ENCODE assay signal across 28 cellular contexts in the genomic region with DNA sequence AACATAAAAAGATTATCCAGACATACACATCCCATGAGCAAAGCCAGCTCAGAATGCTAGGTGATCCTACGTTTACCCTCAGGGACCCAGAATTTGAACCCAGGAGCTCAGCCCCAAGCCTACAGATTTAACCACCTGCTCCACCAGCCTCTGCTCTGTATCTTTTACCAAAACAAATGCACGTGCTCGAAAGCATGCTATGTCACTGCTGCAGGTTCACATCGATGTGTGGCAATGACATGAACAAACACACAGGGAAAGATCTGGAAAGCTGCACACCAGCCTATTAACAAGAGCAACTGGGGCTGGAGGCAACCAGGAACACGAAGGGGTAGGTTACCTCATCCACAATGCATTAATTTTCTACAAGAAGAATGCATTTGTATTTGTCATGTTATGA. TPM values are rescaled to one million over a fixed set of nuclear protein-coding genes. Genes with fewer than 3 reads are reported as not detected.
DNase-seq lines count a peak whose midpoint lies in the region; ATAC-seq and TF ChIP-seq lines count a peak whose summit lies in the region.
"Had no signal": no experiment of that assay in that cellular context is flagged by ENCODE, and none has a peak within 500 bp of the region (broad histone marks: within the 10 kb centered on the region; RNA-seq: fewer than 3 reads in every experiment).

No MANE protein-coding gene starts in this region.

- peak overlapping the region; percentile 43 for H3K4me3 Mint-ChIP-seq in T-helper 17 cell
- no peak overlapping the region for H3K4me3 Mint-ChIP-seq in type B pancreatic cell
- H3K4me3 Mint-ChIP-seq: activated T-cell treated with anti-CD3 and anti-CD28 coated beads, Interleukin-2, amount 50 U/mL, for 24 hours; H9 had no signal

- ATAC-seq in T-helper 17 cell (no peak), GM19452 (IDR thresholded peaks at IDR 0.05; ENCODE audit: unreplicated experiment) (no peak)
- ATAC-seq: foreskin keratinocyte, lower lobe of right lung had no signal

- WGBS in spleen, 5 donors = 60 to 79% (median 66%) methylated on average over 5 of the region's 5 CpGs

- H3K36me3 ChIP-seq in spleen (peaks cover 0 to 4% (median 0%) of the 10 kb centered on the region in 6 donors), uterus (no peaks in the 10 kb centered on the region)
- H3K36me3 ChIP-seq: lower lobe of right lung, tibial artery had no signal

- no peak overlapping the region for H3K4me3 ChIP-seq in spleen
- no peak overlapping the region for H3K4me3 ChIP-seq in uterus
- H3K4me3 ChIP-seq: BLaER1 treated with 17β-estradiol and CSF1 and Interleukin-3, amounts not matched to agents 10 nM and 100 nM; lower lobe of right lung; skin epidermis; tibial artery had no signal

- no peaks in the 10 kb centered on the region for H3K27me3 ChIP-seq in spleen (replicated peaks in 1 of 7)
- H3K27me3 ChIP-seq in uterus = no peaks in the 10 kb centered on the region
- H3K27me3 ChIP-seq: BLaER1 treated with 17β-estradiol and CSF1 and Interleukin-3, amounts not matched to agents 10 nM and 100 nM; tibial artery had no signal

- TF ChIP-seq POLR2A in erythroblast (IDR thresholded peaks at IDR 0.05; ENCODE audit: low read length) (no peak), spleen (IDR thresholded peaks at IDR 0.05) (no peak), uterus (IDR thresholded peaks at IDR 0.05) (no peak)

- H3K4me1 ChIP-seq in spleen (peaks cover 36 to 100% (median 80%) of the 10 kb centered on the region in 6 donors), uterus (no peaks in the 10 kb centered on the region)
- H3K4me1 ChIP-seq: foreskin keratinocyte had no signal

- H3K4me1 Mint-ChIP-seq in T-helper 17 cell (peaks cover 47% of the 10 kb centered on the region), type B pancreatic cell (ENCODE audit: unreplicated experiment) (peaks cover 43% of the 10 kb centered on the region)

- DNase-seq in NCI-H2171 treated with DMSO at 0.1 percent for 48 hours (lab: John Stamatoyannopoulos, UW) (peak; percentile 52), NCI-H2171 (lab: John Stamatoyannopoulos, UW) (no peak), T-helper 17 cell (no peak), erythroblast (lab: John Stamatoyannopoulos, UW) (peak; percentile 16 to 30), spleen (peak; percentile 8), type B pancreatic cell (ENCODE audit: extremely low spot score, unreplicated experiment) (no peak), uterus (no peak)
- DNase-seq: activated naive CD4-positive, alpha-beta T cell; activated T-cell treated with anti-CD3 and anti-CD28 coated beads, Interleukin-2, amount 50 U/mL, for 24 hours; anterior cingulate cortex; central memory CD4-positive, alpha-beta T cell; DMS153; foreskin keratinocyte; GF-D8; H9; hippocampal formation; IMR-90; lower lobe of right lung; nucleus accumbens; stimulated activated naive CD4-positive, alpha-beta T cell; T1000; tibial artery had no signal

- no peak for TF ChIP-seq CTCF in spleen (IDR thresholded peaks at IDR 0.05 in 8 of 11, conservative IDR thresholded peaks at IDR 0.05 in 3 of 11)
- TF ChIP-seq CTCF in type B pancreatic cell (conservative IDR thresholded peaks at IDR 0.05) = no peak
- TF ChIP-seq CTCF in uterus (IDR thresholded peaks at IDR 0.05) = no peak

- H3K27ac ChIP-seq in spleen = peak overlapping the region in 2 of 8 donors; percentile 11 to 50
- no peak overlapping the region for H3K27ac ChIP-seq in uterus
- H3K27ac ChIP-seq: BLaER1 treated with 17β-estradiol and CSF1 and Interleukin-3, amounts not matched to agents 10 nM and 100 nM; epithelial cell of prostate; foreskin keratinocyte; HL-60; lower lobe of right lung; RWPE1; skin epidermis; tibial artery had no signal

- H3K27ac Mint-ChIP-seq in T-helper 17 cell = peak overlapping the region; percentile 87
- no peak overlapping the region for H3K27ac Mint-ChIP-seq in type B pancreatic cell

- H3K36me3 Mint-ChIP-seq in T-helper 17 cell (ENCODE audit: low read depth) (no peaks in the 10 kb centered on the region), type B pancreatic cell (no peaks in the 10 kb centered on the region)

- no peaks in the 10 kb centered on the region for H3K27me3 Mint-ChIP-seq in T-helper 17 cell
- peaks cover 20% of the 10 kb centered on the region for H3K27me3 Mint-ChIP-seq in type B pancreatic cell
- H3K27me3 Mint-ChIP-seq: activated T-cell treated with anti-CD3 and anti-CD28 coated beads, Interleukin-2, amount 50 U/mL, for 24 hours had no signal

- no peaks in the 10 kb centered on the region for H3K9me3 ChIP-seq in T-helper 17 cell (ENCODE audit: control insufficient read depth, low read length, poor library complexity, severe bottlenecking)
- no peaks in the 10 kb centered on the region for H3K9me3 ChIP-seq in spleen
- H3K9me3 ChIP-seq in uterus = no peaks in the 10 kb centered on the region
- H3K9me3 ChIP-seq: BLaER1 treated with 17β-estradiol and CSF1 and Interleukin-3, amounts not matched to agents 10 nM and 100 nM; lower lobe of right lung; tibial artery had no signal

- intact Hi-C loops in spleen (cut with DNase I; ENCODE audit: low total_unique reads) = no loop called here
- intact Hi-C loops in uterus (cut with DNase I; ENCODE audit: low total_unique reads) = no loop called here

- H3K9me3 Mint-ChIP-seq in type B pancreatic cell = no peaks in the 10 kb centered on the region
- H3K9me3 Mint-ChIP-seq: activated T-cell treated with anti-CD3 and anti-CD28 coated beads, Interleukin-2, amount 50 U/mL, for 24 hours; H9 had no signal

RNA-seq across cellular contexts. Expression of gene PREX1, which starts 32.1 kb away (rescaled TPM):
- total RNA-seq in T-helper 17 cell (100 to 1,000 TPM; 188 to 200 TPM), spleen (100 to 1,000 TPM; 116 to 279 (median 166) TPM), type B pancreatic cell (ENCODE audit: low replicate concordance) (0.71 and 20.8 TPM in 2 replicates), uterus (10 to 100 TPM in 2 of 4 donors, 1 to 10 TPM in 2; 3.6 to 19.7 (median 11.3) TPM)
- polyA plus RNA-seq in spleen = 10 to 100 TPM; 36.7 to 76.7 (median 49.7) TPM

Comparison
In these comparisons a context has a peak if more than half of its experiments do, and no peak if none do; other contexts are left out.
1. DNase-seq: peak in NCI-H2171 treated with DMSO at 0.1 percent for 48 hours (single experiment), erythroblast (2 of 2) and spleen (single experiment); none in NCI-H2171 (single experiment), T-helper 17 cell (0 of 3), type B pancreatic cell (single experiment) and uterus (0 of 2).